ENCODE assay signal across 15 cellular contexts in genomic region chr5:150163547-150164059, GRCh38. TPM values are rescaled to one million over a fixed set of nuclear protein-coding genes. Genes with fewer than 3 reads are reported as not detected.
DNase-seq lines count a peak whose midpoint lies in the region; ATAC-seq and TF ChIP-seq lines count a peak whose summit lies in the region.
"Had no signal": no experiment of that assay in that cellular context is flagged by ENCODE, and none has a peak within 500 bp of the region (broad histone marks: within the 10 kb centered on the region; RNA-seq: fewer than 3 reads in every experiment).

No MANE protein-coding gene starts in this region.

- TF ChIP-seq CTCF in AG04450 (IDR thresholded peaks at IDR 0.05; ENCODE audit: low read depth, low read length), result peak; percentile 30
- peak; percentile 16 to 34 for TF ChIP-seq CTCF in fibroblast of lung (conservative IDR thresholded peaks at IDR 0.05 in 1 of 2, IDR thresholded peaks at IDR 0.05 in 1 of 2; ENCODE audit: low read depth in 1 of 2, low read length in 2 of 2)
- no peak for TF ChIP-seq CTCF in neural crest cell (conservative IDR thresholded peaks at IDR 0.05)

- H3K9me3 Mint-ChIP-seq in neural crest cell, result no peaks in the 10 kb centered on the region
- no peaks in the 10 kb centered on the region for H3K9me3 Mint-ChIP-seq in stimulated activated naive CD8-positive, alpha-beta T cell treated with anti-CD3 and anti-CD28 coated beads, Interleukin-15, amount 100 ng/mL, for 72 hours

- H4K20me1 ChIP-seq in fibroblast of lung (ENCODE audit: control insufficient read depth, extremely low read depth, insufficient read depth, low read length), result no peaks in the 10 kb centered on the region

- peaks cover 32% of the 10 kb centered on the region for H3K4me1 ChIP-seq in fibroblast of lung (ENCODE audit: control insufficient read depth, extremely low read depth, insufficient read depth, low read length)

- no peak for ATAC-seq in stimulated activated naive CD8-positive, alpha-beta T cell treated with anti-CD3 and anti-CD28 coated beads, Interleukin-15, amount 100 ng/mL, for 72 hours
- no peak for ATAC-seq in HG02981 (IDR thresholded peaks at IDR 0.05; ENCODE audit: unreplicated experiment)

- H3K4me3 ChIP-seq in AG04450 (ENCODE audit: low read depth, low read length) (no peak overlapping the region), MG63 (no peak overlapping the region), fibroblast of lung (replicated peaks in 1 of 4; ENCODE audit: control extremely low read depth in 1 of 4, insufficient read depth in 1 of 4, low read depth in 3 of 4, low read length in 4 of 4) (no peak overlapping the region)

- H3K4me3 Mint-ChIP-seq in neural crest cell, result peak overlapping the region; percentile 35
- H3K4me3 Mint-ChIP-seq in stimulated activated naive CD8-positive, alpha-beta T cell treated with anti-CD3 and anti-CD28 coated beads, Interleukin-15, amount 100 ng/mL, for 72 hours, result no peak overlapping the region

- H3K27ac ChIP-seq in AG04450 (ENCODE audit: low read depth, low read length) (no peak overlapping the region), fibroblast of lung (ENCODE audit: insufficient read depth, low read length) (no peak overlapping the region)
- H3K27ac ChIP-seq: WERI-Rb-1 had no signal

- H3K9me3 ChIP-seq in AG04450 (ENCODE audit: control insufficient read depth, insufficient read depth, low read length) (no peaks in the 10 kb centered on the region), MG63 (no peaks in the 10 kb centered on the region), fibroblast of lung (ENCODE audit: control insufficient read depth, insufficient read depth, low read depth, low read length) (no peaks in the 10 kb centered on the region)
- H3K9me3 ChIP-seq: BE2C had no signal

- H3K36me3 ChIP-seq in MG63 (no peaks in the 10 kb centered on the region), fibroblast of lung (ENCODE audit: control insufficient read depth, insufficient read depth, low read length) (no peaks in the 10 kb centered on the region)
- H3K36me3 ChIP-seq: BE2C, WERI-Rb-1 had no signal

- H3K27me3 ChIP-seq in AG04450 (ENCODE audit: control insufficient read depth, insufficient read depth, low read length) (no peaks in the 10 kb centered on the region), MG63 (no peaks in the 10 kb centered on the region), fibroblast of lung (ENCODE audit: control insufficient read depth, insufficient read depth, low read length) (no peaks in the 10 kb centered on the region)
- H3K27me3 ChIP-seq: BE2C had no signal

- CTCF ChIA-PET in AG04450 (lab: Charles Lee), result interaction anchor here (1.0 to 2.5 kb wide), 6 partner anchors 11 to 187 kb away, joined by 3 to 17 read pairs (median 4); no protein-coding TSS in a partner anchor

- H2AFZ ChIP-seq in fibroblast of lung (ENCODE audit: low read length), result peak overlapping the region; percentile 55

- H3K9ac ChIP-seq in fibroblast of lung (ENCODE audit: insufficient read depth, low read length), result no peak overlapping the region

- H3K27ac Mint-ChIP-seq in neural crest cell (ENCODE audit: unreplicated experiment), result no peak overlapping the region
- H3K27ac Mint-ChIP-seq in stimulated activated naive CD8-positive, alpha-beta T cell treated with anti-CD3 and anti-CD28 coated beads, Interleukin-15, amount 100 ng/mL, for 72 hours, result no peak overlapping the region

- DNase-seq in AG04450 (ENCODE audit: low read depth, low spot score) (no peak), MG63 (peak; percentile 97), fibroblast of lung (ENCODE audit: low read depth in 2 of 2) (no peak), neural crest cell (ENCODE audit: low read depth, low spot score) (peak; percentile 41), NCI-H128 (lab: John Stamatoyannopoulos, UW; ENCODE audit: unreplicated experiment) (no peak), cerebellar nuclear complex (lab: John Stamatoyannopoulos, UW) (no peak)
- DNase-seq in stimulated activated naive CD8-positive, alpha-beta T cell treated with anti-CD3 and anti-CD28 coated beads, Interleukin-15, amount 100 ng/mL, for 72 hours, result no peak
- DNase-seq: activated gamma-delta T cell, BE2C, NCI-H187 treated with DMSO at 0.1 percent for 48 hours, WERI-Rb-1 had no signal

- no peak overlapping the region for H3K4me2 ChIP-seq in fibroblast of lung (ENCODE audit: extremely low read depth, insufficient read depth, low read length)

- H3K27me3 Mint-ChIP-seq in neural crest cell (ENCODE audit: low read depth), result peaks cover 44% of the 10 kb centered on the region
- H3K27me3 Mint-ChIP-seq in stimulated activated naive CD8-positive, alpha-beta T cell treated with anti-CD3 and anti-CD28 coated beads, Interleukin-15, amount 100 ng/mL, for 72 hours, result peaks cover 43% of the 10 kb centered on the region

- peaks cover 65% of the 10 kb centered on the region for H3K4me1 Mint-ChIP-seq in neural crest cell
- H3K4me1 Mint-ChIP-seq in stimulated activated naive CD8-positive, alpha-beta T cell treated with anti-CD3 and anti-CD28 coated beads, Interleukin-15, amount 100 ng/mL, for 72 hours, result no peaks in the 10 kb centered on the region

- POLR2A ChIA-PET in AG04450 (lab: Yijun Ruan, JAX), result no interaction called here

- no peaks in the 10 kb centered on the region for H3K79me2 ChIP-seq in fibroblast of lung (ENCODE audit: control insufficient read depth, insufficient read depth, low read length)

- no peaks in the 10 kb centered on the region for H3K36me3 Mint-ChIP-seq in neural crest cell (ENCODE audit: low read depth)

RNA-seq across cellular contexts. Expression of gene CDX1, which starts 3.0 kb away (rescaled TPM):
- 0.30 and 0.41 TPM in 2 replicates for polyA plus RNA-seq in AG04450 (2011; rRNA removed)
- 0.26 TPM in 1 of 2 replicates, not detected in the other for polyA minus RNA-seq in AG04450 (2011; rRNA and poly(A)+ RNA removed)
- 0.07 TPM in 1 of 2 replicates, not detected in the other for total RNA-seq in MG63 (2014; rRNA removed; shearing (Covaris generic); ENCODE audit: low replicate concordance)
- total RNA-seq in fibroblast of lung, result under 0.01 and 0.33 TPM in 2 replicates
- 0.09 and 1.8 TPM in 2 replicates for polyA plus RNA-seq in fibroblast of lung
- polyA plus RNA-seq in fibroblast of lung (2012), result 1.6 TPM in 1 of 2 replicates, not detected in the other
- 1.5 TPM in 1 of 2 replicates, not detected in the other for polyA minus RNA-seq in fibroblast of lung (ENCODE audit: low replicate concordance)
- not detected in 2 replicates for total RNA-seq in neural crest cell
- total RNA-seq: endothelial cell of umbilical vein had no signal
- polyA plus RNA-seq: endothelial cell of umbilical vein, keratinocyte had no signal

RNA-seq across cellular contexts. Expression of gene PDGFRB, which starts 8.0 kb away (rescaled TPM):
- polyA plus RNA-seq in AG04450 (2011; rRNA removed) (118 and 149 TPM in 2 replicates), fibroblast of lung (77.4 and 347 TPM in 2 replicates)
- polyA minus RNA-seq in AG04450 (2011; rRNA and poly(A)+ RNA removed), result 317 and 389 TPM in 2 replicates
- total RNA-seq in MG63 (2014; rRNA removed; shearing (Covaris generic); ENCODE audit: low replicate concordance), result 6.1 and 10.4 TPM in 2 replicates
- total RNA-seq in fibroblast of lung (151 and 231 TPM in 2 replicates), neural crest cell (10.8 and 15.3 TPM in 2 replicates)
- 109 and 618 TPM in 2 replicates for polyA plus RNA-seq in fibroblast of lung (2012)
- polyA minus RNA-seq in fibroblast of lung (ENCODE audit: low replicate concordance), result 549 and 2,332 TPM in 2 replicates

RNA-seq across cellular contexts. Expression of gene SLC6A7, which starts 26.3 kb away (rescaled TPM):
- polyA plus RNA-seq in AG04450 (2011; rRNA removed) (not detected in 2 replicates), fibroblast of lung (0.02 TPM in 1 of 2 replicates, not detected in the other)
- polyA minus RNA-seq in AG04450 (2011; rRNA and poly(A)+ RNA removed), result 0.09 and 0.18 TPM in 2 replicates
- total RNA-seq in MG63 (2014; rRNA removed; shearing (Covaris generic); ENCODE audit: low replicate concordance), result not detected in 2 replicates
- total RNA-seq in fibroblast of lung (not detected in 2 replicates), neural crest cell (not detected in 2 replicates)
- polyA plus RNA-seq in fibroblast of lung (2012), result 0.03 TPM in 1 of 2 replicates, not detected in the other
- not detected in 2 replicates for polyA minus RNA-seq in fibroblast of lung (ENCODE audit: low replicate concordance)
- total RNA-seq: endothelial cell of umbilical vein, RPMI7951 had no signal
- polyA plus RNA-seq: endothelial cell of umbilical vein, keratinocyte had no signal

Comparison
In these comparisons a context has a peak if more than half of its experiments do, and no peak if none do; other contexts are left out.
1. DNase-seq: peak in MG63 (single experiment) and neural crest cell (single experiment); none in AG04450 (single experiment), fibroblast of lung (0 of 2), NCI-H128 (single experiment), cerebellar nuclear complex (0 of 2) and stimulated activated naive CD8-positive, alpha-beta T cell treated with anti-CD3 and anti-CD28 coated beads, Interleukin-15, amount 100 ng/mL, for 72 hours (0 of 2).